13 cellular contexts compared by ENCODE assay signal in the genomic region with DNA sequence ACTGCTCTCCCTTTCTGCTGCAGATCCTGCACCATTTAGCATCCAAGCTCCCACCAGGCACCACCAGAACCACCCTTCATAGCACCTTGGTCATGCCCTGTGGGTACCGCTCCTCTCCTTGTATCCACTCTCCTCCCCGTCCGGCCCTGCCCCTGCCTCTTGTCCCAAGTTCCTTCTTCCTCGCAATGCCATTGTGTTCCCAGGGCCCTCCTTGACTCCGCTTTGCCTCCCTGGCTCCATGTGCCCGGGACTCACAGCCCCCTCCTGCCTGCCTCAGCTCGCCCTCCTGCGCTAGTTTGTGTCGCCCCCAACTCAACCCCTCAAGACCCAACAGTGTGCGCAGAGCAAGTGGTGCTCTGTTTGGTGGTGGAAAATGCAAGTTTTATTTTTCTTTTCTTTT.
"Had no signal": no experiment of that assay in that cellular context is flagged by ENCODE, and none has a peak within 500 bp of the region (broad histone marks: within the 10 kb centered on the region; RNA-seq: fewer than 3 reads in every experiment).

No MANE protein-coding gene starts in this region.

- H3K9me3 ChIP-seq: esophagus muscularis mucosa, lower lobe of right lung, transverse colon had no signal

- H3K27me3 ChIP-seq: brain microvascular endothelial cell, dorsolateral prefrontal cortex, esophagus muscularis mucosa, transverse colon had no signal

- H3K4me3 ChIP-seq: dorsolateral prefrontal cortex, esophagus muscularis mucosa, lower lobe of right lung, transverse colon had no signal

- H3K36me3 ChIP-seq: transverse colon had no signal

- FAIRE-seq: endometrium had no signal

- H3K27ac ChIP-seq: brain microvascular endothelial cell, dorsolateral prefrontal cortex, esophagus muscularis mucosa, lower lobe of right lung, transverse colon had no signal

- H3K4me3 Mint-ChIP-seq: naive thymus-derived CD4-positive, alpha-beta T cell had no signal

- H3K9me3 Mint-ChIP-seq: immature natural killer cell; naive thymus-derived CD4-positive, alpha-beta T cell had no signal

- DNase-seq: activated CD4-positive, CD25-positive, alpha-beta regulatory T cell; activated naive CD4-positive, alpha-beta T cell treated with Interleukin-2 at 50 U/mL for 16 hours; amygdala; brain microvascular endothelial cell; glutamatergic neuron; immature natural killer cell; left cardiac atrium; lower lobe of right lung; naive thymus-derived CD4-positive, alpha-beta T cell; transverse colon had no signal

- ATAC-seq: left cardiac atrium; lower lobe of right lung; naive thymus-derived CD4-positive, alpha-beta T cell had no signal
